Comparison of ENCODE assay signal across 1 cellular context in the genomic region with DNA sequence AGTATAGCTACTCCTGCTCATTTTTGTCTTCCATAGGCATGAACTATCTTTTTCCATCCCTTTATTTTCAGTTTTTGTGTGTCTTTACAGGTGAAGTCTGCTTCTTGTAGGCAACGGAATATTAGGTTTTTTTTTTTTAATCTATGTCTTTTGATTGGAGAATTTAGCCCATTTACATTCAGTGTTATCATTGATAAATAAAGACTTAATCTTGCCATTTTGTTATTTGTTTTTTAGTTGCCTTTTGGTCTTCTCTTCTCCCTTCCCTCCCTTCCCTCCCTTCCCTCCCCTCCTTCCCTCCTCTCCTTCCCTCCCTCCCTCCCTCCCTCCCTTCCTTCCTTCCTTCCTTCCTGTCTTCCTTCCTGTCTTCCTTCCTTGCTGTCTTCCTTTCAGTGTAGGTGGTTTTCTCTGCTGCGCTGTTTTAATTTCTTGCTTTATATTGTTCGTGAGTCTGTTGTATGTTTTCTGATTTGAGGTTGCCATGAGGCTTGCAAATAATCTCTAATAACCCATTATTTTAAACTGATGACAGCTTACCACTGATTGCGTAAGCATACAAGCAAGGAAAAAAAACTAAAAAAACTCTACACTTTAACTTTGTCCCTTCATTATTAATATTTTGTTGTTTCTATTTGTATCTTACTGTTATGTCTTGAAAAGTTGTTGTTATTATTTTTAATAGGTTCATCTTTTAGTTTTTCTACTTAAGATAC.
TF ChIP-seq lines count a peak whose summit lies in the region.

No MANE protein-coding gene starts in this region.

TF ChIP-seq in SK-N-SH treated with all-trans-retinoic acid at 6 μM for 48 hours, 23 proteins besides CTCF, POLR2A, EP300 and RAD21 (continued from another document):
- TF ChIP-seq, protein P1, sequence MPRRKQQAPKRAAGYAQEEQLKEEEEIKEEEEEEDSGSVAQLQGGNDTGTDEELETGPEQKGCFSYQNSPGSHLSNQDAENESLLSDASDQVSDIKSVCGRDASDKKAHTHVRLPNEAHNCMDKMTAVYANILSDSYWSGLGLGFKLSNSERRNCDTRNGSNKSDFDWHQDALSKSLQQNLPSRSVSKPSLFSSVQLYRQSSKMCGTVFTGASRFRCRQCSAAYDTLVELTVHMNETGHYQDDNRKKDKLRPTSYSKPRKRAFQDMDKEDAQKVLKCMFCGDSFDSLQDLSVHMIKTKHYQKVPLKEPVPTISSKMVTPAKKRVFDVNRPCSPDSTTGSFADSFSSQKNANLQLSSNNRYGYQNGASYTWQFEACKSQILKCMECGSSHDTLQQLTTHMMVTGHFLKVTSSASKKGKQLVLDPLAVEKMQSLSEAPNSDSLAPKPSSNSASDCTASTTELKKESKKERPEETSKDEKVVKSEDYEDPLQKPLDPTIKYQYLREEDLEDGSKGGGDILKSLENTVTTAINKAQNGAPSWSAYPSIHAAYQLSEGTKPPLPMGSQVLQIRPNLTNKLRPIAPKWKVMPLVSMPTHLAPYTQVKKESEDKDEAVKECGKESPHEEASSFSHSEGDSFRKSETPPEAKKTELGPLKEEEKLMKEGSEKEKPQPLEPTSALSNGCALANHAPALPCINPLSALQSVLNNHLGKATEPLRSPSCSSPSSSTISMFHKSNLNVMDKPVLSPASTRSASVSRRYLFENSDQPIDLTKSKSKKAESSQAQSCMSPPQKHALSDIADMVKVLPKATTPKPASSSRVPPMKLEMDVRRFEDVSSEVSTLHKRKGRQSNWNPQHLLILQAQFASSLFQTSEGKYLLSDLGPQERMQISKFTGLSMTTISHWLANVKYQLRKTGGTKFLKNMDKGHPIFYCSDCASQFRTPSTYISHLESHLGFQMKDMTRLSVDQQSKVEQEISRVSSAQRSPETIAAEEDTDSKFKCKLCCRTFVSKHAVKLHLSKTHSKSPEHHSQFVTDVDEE (CRISPR knock-in tag; IDR thresholded peaks at IDR 0.05): no peak
- TF ChIP-seq ZFP3 (CRISPR knock-in tag; IDR thresholded peaks at IDR 0.05) (no peak), PPARA (CRISPR knock-in tag; IDR thresholded peaks at IDR 0.05; ENCODE audit: borderline replicate concordance) (no peak), ZFP30 (CRISPR knock-in tag; IDR thresholded peaks at IDR 0.05) (no peak), GLIS3 (CRISPR knock-in tag; IDR thresholded peaks at IDR 0.05) (no peak), ZNF8 (CRISPR knock-in tag; IDR thresholded peaks at IDR 0.05) (no peak)
